Comparison of ENCODE assay signal across 19 cellular contexts in the genomic region with DNA sequence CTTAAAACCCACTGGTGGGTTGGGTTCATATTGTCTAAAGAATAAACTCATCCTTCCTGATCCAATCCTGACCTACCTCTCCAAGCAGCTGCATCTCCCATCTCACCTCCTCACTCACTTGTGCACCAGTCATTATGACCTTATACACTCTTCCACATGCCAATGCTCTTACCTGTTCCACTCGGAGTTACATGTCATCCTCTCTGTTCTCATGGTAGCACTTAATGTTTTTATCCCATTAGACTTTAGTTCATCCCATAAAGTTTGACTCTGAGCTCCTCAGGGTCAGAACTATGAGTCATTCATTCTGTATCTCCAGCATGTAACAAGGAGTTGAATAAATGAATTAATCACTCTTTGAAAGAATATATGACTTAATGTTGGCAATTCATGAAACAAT.
A peak's percentile ranks its signal among the peaks of the same experiment; 100 is the strongest.
DNase-seq lines count a peak whose midpoint lies in the region; ATAC-seq and TF ChIP-seq lines count a peak whose summit lies in the region.
"Had no signal": no experiment of that assay in that cellular context is flagged by ENCODE, and none has a peak within 500 bp of the region (broad histone marks: within the 10 kb centered on the region; RNA-seq: fewer than 3 reads in every experiment).

No MANE protein-coding gene starts in this region.

- DNase-seq in GM04503 (ENCODE audit: low read depth) (peak; percentile 31), RKO (ENCODE audit: low spot score) (peak; percentile 8), epithelial cell of esophagus (ENCODE audit: low read depth) (peak; percentile 58), non-pigmented ciliary epithelial cell (ENCODE audit: low read depth) (peak; percentile 32), HuH-7.5 (ENCODE audit: low spot score) (no peak), uterus (no peak), NCI-H1048 (lab: John Stamatoyannopoulos, UW) (no peak)
- DNase-seq in stimulated activated effector memory CD8-positive, alpha-beta T cell treated with anti-CD3 and anti-CD28 coated beads, Interleukin-12 subunit alpha, Interleukin-12 subunit beta, amount 100 ng/mL, for 72 hours (ENCODE audit: low spot score in 2 of 2) = no peak
- DNase-seq: C1 segment of cervical spinal cord; DMS79 treated with DMSO at 0.1 percent for 48 hours; head of caudate nucleus; NCI-H187 treated with DMSO at 0.1 percent for 48 hours; NCI-H524; PC-9; stimulated activated CD4-positive, alpha-beta T cell treated with anti-CD3 and anti-CD28 coated beads, Interleukin-12 subunit alpha, Interleukin-12 subunit beta, amount 100 ng/mL, for 4 hours had no signal

- no peak overlapping the region for H3K4me3 ChIP-seq in epithelial cell of esophagus (ENCODE audit: low read length)
- no peak overlapping the region for H3K4me3 ChIP-seq in uterus
- H3K4me3 ChIP-seq: cardiac muscle cell, GM12878, PC-9 had no signal

- TF ChIP-seq CTCF in epithelial cell of esophagus (IDR thresholded peaks at IDR 0.05; ENCODE audit: insufficient read depth, low read depth, low read length, missing control alignments) (no peak), uterus (IDR thresholded peaks at IDR 0.05) (no peak)

- H3K4me3 Mint-ChIP-seq in stimulated activated effector memory CD8-positive, alpha-beta T cell treated with anti-CD3 and anti-CD28 coated beads, Interleukin-12 subunit alpha, Interleukin-12 subunit beta, amount 100 ng/mL, for 72 hours = no peak overlapping the region
- H3K4me3 Mint-ChIP-seq: T-helper 1 cell treated with Interleukin-12 subunit alpha and Interleukin-12 subunit beta and Interleukin-4 antibody, amounts not matched to agents 30 μg/mL and 1 μg/mL, for 36 hours had no signal

- H3K4me1 ChIP-seq in uterus = no peaks in the 10 kb centered on the region

- H3K27me3 ChIP-seq in uterus = no peaks in the 10 kb centered on the region
- H3K27me3 ChIP-seq: cardiac muscle cell had no signal

- no peaks in the 10 kb centered on the region for H3K9me3 ChIP-seq in uterus

- intact Hi-C loops in uterus (cut with DNase I; ENCODE audit: low total_unique reads) = no loop called here

- no peak for ATAC-seq in stimulated activated effector memory CD8-positive, alpha-beta T cell treated with anti-CD3 and anti-CD28 coated beads, Interleukin-12 subunit alpha, Interleukin-12 subunit beta, amount 100 ng/mL, for 72 hours
- ATAC-seq: GM12878 had no signal

- H3K27ac ChIP-seq in uterus = no peak overlapping the region
- H3K27ac ChIP-seq: cardiac muscle cell, KMS-11, PC-9 had no signal

- H3K9me3 Mint-ChIP-seq in stimulated activated effector memory CD8-positive, alpha-beta T cell treated with anti-CD3 and anti-CD28 coated beads, Interleukin-12 subunit alpha, Interleukin-12 subunit beta, amount 100 ng/mL, for 72 hours = peaks cover under 1% of the 10 kb centered on the region

- H3K36me3 Mint-ChIP-seq in stimulated activated effector memory CD8-positive, alpha-beta T cell treated with anti-CD3 and anti-CD28 coated beads, Interleukin-12 subunit alpha, Interleukin-12 subunit beta, amount 100 ng/mL, for 72 hours = peaks cover 19% of the 10 kb centered on the region

- TF ChIP-seq POLR2A in uterus (IDR thresholded peaks at IDR 0.05) = no peak

- no peaks in the 10 kb centered on the region for H3K36me3 ChIP-seq in uterus
- H3K36me3 ChIP-seq: cardiac muscle cell had no signal

- peaks cover 11% of the 10 kb centered on the region for H3K4me1 Mint-ChIP-seq in stimulated activated effector memory CD8-positive, alpha-beta T cell treated with anti-CD3 and anti-CD28 coated beads, Interleukin-12 subunit alpha, Interleukin-12 subunit beta, amount 100 ng/mL, for 72 hours

- H3K27ac Mint-ChIP-seq in stimulated activated effector memory CD8-positive, alpha-beta T cell treated with anti-CD3 and anti-CD28 coated beads, Interleukin-12 subunit alpha, Interleukin-12 subunit beta, amount 100 ng/mL, for 72 hours = no peak overlapping the region
- H3K27ac Mint-ChIP-seq: T-helper 1 cell treated with Interleukin-12 subunit alpha and Interleukin-12 subunit beta and Interleukin-4 antibody, amounts not matched to agents 30 μg/mL and 1 μg/mL, for 36 hours had no signal

Comparison
In these comparisons a context has a peak if more than half of its experiments do, and no peak if none do; other contexts are left out.
1. DNase-seq: peak in GM04503 (single experiment), RKO (single experiment), epithelial cell of esophagus (single experiment) and non-pigmented ciliary epithelial cell (single experiment); none in stimulated activated effector memory CD8-positive, alpha-beta T cell treated with anti-CD3 and anti-CD28 coated beads, Interleukin-12 subunit alpha, Interleukin-12 subunit beta, amount 100 ng/mL, for 72 hours (0 of 2), HuH-7.5 (single experiment), uterus (0 of 2) and NCI-H1048 (single experiment).